In the genomic region with DNA sequence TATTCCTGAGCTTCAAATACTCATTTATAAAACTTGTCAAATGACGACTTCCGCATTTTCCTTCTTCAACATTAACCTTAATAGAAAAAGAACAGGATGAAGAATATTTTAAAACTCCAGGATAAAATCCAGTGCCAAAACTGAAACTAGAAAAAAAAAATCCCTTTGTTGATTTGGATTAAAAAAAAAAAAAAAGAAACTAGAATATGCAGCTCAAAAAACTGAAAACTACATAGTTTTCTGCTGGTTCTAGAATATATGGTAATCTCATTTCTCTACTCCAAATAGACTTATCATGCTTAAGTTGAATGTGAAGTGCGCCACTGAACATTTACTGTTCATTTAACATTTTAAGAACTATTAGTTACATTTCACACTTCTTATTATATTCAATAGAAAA, we compare ENCODE assay signal across 9 cellular contexts. TPM values are rescaled to one million over a fixed set of nuclear protein-coding genes. Genes with fewer than 3 reads are reported as not detected.
DNase-seq lines count a peak whose midpoint lies in the region; ATAC-seq and TF ChIP-seq lines count a peak whose summit lies in the region.
"Had no signal": no experiment of that assay in that cellular context is flagged by ENCODE, and none has a peak within 500 bp of the region (broad histone marks: within the 10 kb centered on the region; RNA-seq: fewer than 3 reads in every experiment).

No MANE protein-coding gene starts in this region.

- H3K4me3 Mint-ChIP-seq in CD8-positive, alpha-beta T cell, result peak overlapping the region; percentile 100
- H3K4me3 Mint-ChIP-seq in neural crest cell, result peak overlapping the region; percentile 99

- ATAC-seq in CD8-positive, alpha-beta T cell, result no peak
- ATAC-seq in GM18867 (IDR thresholded peaks at IDR 0.05; ENCODE audit: unreplicated experiment), result no peak

- H3K4me1 Mint-ChIP-seq in CD8-positive, alpha-beta T cell (ENCODE audit: low read depth), result peaks cover 91% of the 10 kb centered on the region
- H3K4me1 Mint-ChIP-seq in neural crest cell, result peaks cover 91% of the 10 kb centered on the region

- no peaks in the 10 kb centered on the region for H3K9me3 ChIP-seq in CD8-positive, alpha-beta T cell (ENCODE audit: low read length)
- H3K9me3 ChIP-seq in MG63, result no peaks in the 10 kb centered on the region

- no peaks in the 10 kb centered on the region for H3K27me3 ChIP-seq in CD8-positive, alpha-beta T cell (ENCODE audit: insufficient read depth, low read length)
- no peaks in the 10 kb centered on the region for H3K27me3 ChIP-seq in MG63

- no peak for DNase-seq in CD8-positive, alpha-beta T cell
- DNase-seq in MG63 (no peak), coronary artery (ENCODE audit: low spot score) (no peak), neural crest cell (ENCODE audit: low read depth, low spot score) (no peak), GM20000 (ENCODE audit: low spot score) (no peak), CD1c-positive myeloid dendritic cell (ENCODE audit: extremely low spot score) (no peak)
- DNase-seq in stimulated activated CD4-positive, alpha-beta T cell treated with anti-CD3 and anti-CD28 coated beads, Interleukin-1b, Interleukin-23, amount 100 ng/mL, for 48 hours, result no peak
- DNase-seq: NCI-H345 had no signal

- H3K27ac Mint-ChIP-seq in CD8-positive, alpha-beta T cell, result peak overlapping the region; percentile 70
- no peak overlapping the region for H3K27ac Mint-ChIP-seq in neural crest cell (ENCODE audit: unreplicated experiment)

- no peaks in the 10 kb centered on the region for H3K9me3 Mint-ChIP-seq in CD8-positive, alpha-beta T cell
- H3K9me3 Mint-ChIP-seq in neural crest cell, result no peaks in the 10 kb centered on the region

- peaks cover 5% of the 10 kb centered on the region for H3K36me3 ChIP-seq in CD8-positive, alpha-beta T cell (ENCODE audit: insufficient read depth, low read length)
- peaks cover 80% of the 10 kb centered on the region for H3K36me3 ChIP-seq in MG63

- H3K27ac ChIP-seq in CD8-positive, alpha-beta T cell (ENCODE audit: low read depth, low read length), result no peak overlapping the region
- peak overlapping the region in 1 of 2 donors; percentile 15 for H3K27ac ChIP-seq in coronary artery

- POLR2A ChIA-PET in CD8-positive, alpha-beta T cell (lab: Charles Lee), result interaction anchor here (0.7 to 1.0 kb wide), 2 partner anchors 12 to 880 kb away, joined by 4 to 5 read pairs; no protein-coding TSS in a partner anchor

- no peaks in the 10 kb centered on the region for H3K27me3 Mint-ChIP-seq in CD8-positive, alpha-beta T cell (ENCODE audit: low read depth)
- peaks cover 17% of the 10 kb centered on the region for H3K27me3 Mint-ChIP-seq in neural crest cell (ENCODE audit: low read depth)

- H3K4me1 ChIP-seq in CD8-positive, alpha-beta T cell (ENCODE audit: insufficient read depth, low read length), result peaks cover 68% of the 10 kb centered on the region

- H3K36me3 Mint-ChIP-seq in CD8-positive, alpha-beta T cell, result peaks cover 79% of the 10 kb centered on the region
- H3K36me3 Mint-ChIP-seq in neural crest cell (ENCODE audit: low read depth), result peaks cover 29% of the 10 kb centered on the region

- intact Hi-C loops in CD8-positive, alpha-beta T cell (cut with DNase I, micrococcal nuclease), result loop anchor here (10.0 kb wide), 4 partner anchors 437 to 1203 kb away; a partner anchor contains a TSS

- peak overlapping the region; percentile 5 for H3K4me3 ChIP-seq in CD8-positive, alpha-beta T cell (ENCODE audit: low read depth, low read length)
- H3K4me3 ChIP-seq in MG63 (peak overlapping the region; percentile 97), coronary artery (peak overlapping the region; percentile 88)

- CTCF ChIA-PET in CD8-positive, alpha-beta T cell (lab: Charles Lee), result interaction anchor here (3.9 kb wide), 1 partner anchor 12 kb away, joined by 25 read pairs; no protein-coding TSS in a partner anchor

- no peak for TF ChIP-seq CTCF in CD8-positive, alpha-beta T cell (IDR thresholded peaks at IDR 0.05)
- no peak for TF ChIP-seq CTCF in coronary artery (IDR thresholded peaks at IDR 0.05)
- no peak for TF ChIP-seq CTCF in neural crest cell (conservative IDR thresholded peaks at IDR 0.05)
- no peak for TF ChIP-seq CTCF in GM20000 (IDR thresholded peaks at IDR 0.05; ENCODE audit: extremely low read depth, missing control alignments)

RNA-seq across cellular contexts. Expression of a gene that starts 6.0 kb away (rescaled TPM):
- 100 to 1,000 TPM; 455 to 472 TPM for total RNA-seq in CD8-positive, alpha-beta T cell
- 158 and 271 TPM in 2 replicates for total RNA-seq in MG63 (2014; rRNA removed; shearing (Covaris generic); ENCODE audit: low replicate concordance)
- 314 and 329 TPM in 2 replicates for total RNA-seq in neural crest cell

Comparison
In these comparisons a context has a peak if more than half of its experiments do, and no peak if none do; other contexts are left out.
1. H3K4me3 ChIP-seq: peak in every context shown above with its lines; median percentile 97 in MG63; 88 in coronary artery; 5 in CD8-positive, alpha-beta T cell.